ENCODE assay signal across 8 cellular contexts in genomic region chr13:20702945-20703784, GRCh38. TPM values are rescaled to one million over a fixed set of nuclear protein-coding genes. Genes with fewer than 3 reads are reported as not detected.
A peak's percentile ranks its signal among the peaks of the same experiment; 100 is the strongest.
DNase-seq lines count a peak whose midpoint lies in the region; ATAC-seq and TF ChIP-seq lines count a peak whose summit lies in the region.

Gene IL17D, plus strand, starts transcription at chr13:20703699. Its CDS starts 303 bp downstream, at chr13:20704002.

- H3K4me3 ChIP-seq in ascending aorta: peak within 1 kb of the TSS; percentile 72 to 95
- peak within 1 kb of the TSS; percentile 66 for H3K4me3 ChIP-seq in iPS-18a (ENCODE audit: low read length)
- peak within 1 kb of the TSS; percentile 77 to 86 (median 80) for H3K4me3 ChIP-seq in skeletal muscle tissue (ENCODE audit: low read length in 3 of 3)

- intact Hi-C loops in ascending aorta (cut with DNase I): loop anchor here (10.0 kb wide), 4 partner anchors 578 to 838 kb away; partner anchors contain the start of genes ZDHHC20, ZMYM2 and ZMYM5

- H3K9me3 ChIP-seq in ascending aorta: no peaks in the 10 kb centered on the region
- no peaks in the 10 kb centered on the region for H3K9me3 ChIP-seq in iPS-18a (ENCODE audit: control insufficient read depth, low read depth, low read length)
- H3K9me3 ChIP-seq in skeletal muscle tissue (ENCODE audit: control insufficient read depth in 3 of 3, low read length in 3 of 3): no peaks in the 10 kb centered on the region

- ATAC-seq in HG02938 (IDR thresholded peaks at IDR 0.05; ENCODE audit: unreplicated experiment): peak; percentile 32

- peaks cover 3% of the 10 kb centered on the region in 2 donors for H3K4me1 ChIP-seq in ascending aorta
- H3K4me1 ChIP-seq in iPS-18a (ENCODE audit: control insufficient read depth, low read depth, low read length): no peaks in the 10 kb centered on the region
- peaks cover 4 to 13% (median 4%) of the 10 kb centered on the region in 3 donors for H3K4me1 ChIP-seq in skeletal muscle tissue (ENCODE audit: control insufficient read depth in 3 of 3, insufficient read depth in 3 of 3, low read length in 3 of 3)

- no peaks in the 10 kb centered on the region for H3K36me3 ChIP-seq in ascending aorta
- no peaks in the 10 kb centered on the region for H3K36me3 ChIP-seq in iPS-18a (ENCODE audit: control insufficient read depth, low read depth, low read length)
- H3K36me3 ChIP-seq in skeletal muscle tissue (ENCODE audit: control insufficient read depth in 3 of 3, insufficient read depth in 3 of 3, low read length in 3 of 3): no peaks in the 10 kb centered on the region

- peak in 1 of 3 experiments; percentile 4 for TF ChIP-seq CTCF in ascending aorta (IDR thresholded peaks at IDR 0.05)

- H3K27me3 ChIP-seq in ascending aorta (no peaks in the 10 kb centered on the region), iPS-18a (ENCODE audit: control insufficient read depth, insufficient read depth, low read length) (peaks cover 50% of the 10 kb centered on the region), skeletal muscle tissue (ENCODE audit: control insufficient read depth in 3 of 3, insufficient read depth in 3 of 3, low read length in 3 of 3) (peaks cover 0 to 14% (median 0%) of the 10 kb centered on the region in 3 donors)

- DNase-seq in stimulated activated naive CD4-positive, alpha-beta T cell (lab: John Stamatoyannopoulos, UW): peak in 4 of 6 experiments; percentile 10 to 50 (median 40)
- DNase-seq in stimulated activated naive CD4-positive, alpha-beta T cell treated with Interleukin-2 at 50 U/mL for 16 hours (lab: John Stamatoyannopoulos, UW): no peak
- DNase-seq in RPMI8226: peak; percentile 33
- no peak for DNase-seq in ascending aorta (ENCODE audit: low spot score in 2 of 2)
- no peak for DNase-seq in A172 (ENCODE audit: low spot score)

- H3K27ac ChIP-seq in ascending aorta (peak within 1 kb of the TSS; percentile 64 to 67), iPS-18a (ENCODE audit: low read length) (no peak within 1 kb of the TSS), skeletal muscle tissue (ENCODE audit: low read depth, low read length) (peak within 1 kb of the TSS; percentile 75)

- H3K9ac ChIP-seq in iPS-18a (ENCODE audit: low read length) (no peak within 1 kb of the TSS), skeletal muscle tissue (ENCODE audit: low read depth in 1 of 3, low read length in 3 of 3) (peak within 1 kb of the TSS; percentile 72 to 91 (median 83))

RNA-seq across cellular contexts. Expression of gene IL17D, which starts in this region (rescaled TPM):
- not detected for total RNA-seq in ascending aorta
- 7.3 TPM for total RNA-seq in skeletal muscle tissue
- total RNA-seq in A172 (2014; rRNA removed; shearing (Covaris generic)): 0.34 and 2.2 TPM in 2 replicates

Comparison
In these comparisons a context has a peak if more than half of its experiments do, and no peak if none do; other contexts are left out.
1. DNase-seq: peak in stimulated activated naive CD4-positive, alpha-beta T cell (4 of 6) and RPMI8226 (single experiment); none in stimulated activated naive CD4-positive, alpha-beta T cell treated with Interleukin-2 at 50 U/mL for 16 hours (single experiment), ascending aorta (0 of 2) and A172 (single experiment).
2. Peak in every context shown above with its lines, with median percentiles within 50 percentile points of each other: H3K4me3 ChIP-seq.